Comparison of ENCODE assay signal across 10 cellular contexts in the genomic region with DNA sequence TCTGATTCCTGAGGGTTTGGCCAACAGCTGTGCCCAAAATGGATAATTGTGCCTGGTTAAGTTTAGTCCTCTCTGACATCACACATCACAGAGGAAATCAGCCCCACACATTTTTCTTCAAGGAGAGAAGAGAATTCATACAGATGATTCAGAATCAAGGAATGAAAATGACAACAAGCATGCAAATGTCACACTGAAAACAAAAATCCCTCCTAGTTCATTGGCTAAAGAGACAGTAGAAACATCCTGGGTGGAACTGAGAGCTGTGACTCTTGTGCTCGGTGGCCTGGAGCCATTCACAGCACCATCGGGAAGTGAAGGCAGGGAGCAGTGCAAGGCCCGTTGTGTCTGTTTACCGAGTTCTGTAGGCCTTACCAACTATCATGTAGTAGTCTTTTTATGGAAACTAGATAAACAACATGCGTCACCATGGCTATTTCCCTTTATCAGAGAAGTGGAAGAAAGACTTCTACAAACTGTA.
A peak's percentile ranks its signal among the peaks of the same experiment; 100 is the strongest.
DNase-seq lines count a peak whose midpoint lies in the region; ATAC-seq and TF ChIP-seq lines count a peak whose summit lies in the region.
"Had no signal": no experiment of that assay in that cellular context is flagged by ENCODE, and none has a peak within 500 bp of the region (broad histone marks: within the 10 kb centered on the region; RNA-seq: fewer than 3 reads in every experiment).

No MANE protein-coding gene starts in this region.

- no peaks in the 10 kb centered on the region for H3K36me3 ChIP-seq in spleen

- H3K27me3 ChIP-seq in spleen (replicated peaks in 1 of 7): no peaks in the 10 kb centered on the region

- no peaks in the 10 kb centered on the region for H3K27me3 Mint-ChIP-seq in osteocyte (ENCODE audit: unreplicated experiment)

- no peak overlapping the region for H3K27ac ChIP-seq in spleen

- 72 to 85% (median 82%) methylated on average over 5 of the region's 5 CpGs for WGBS in spleen, 5 donors

- ATAC-seq in GM18520 (IDR thresholded peaks at IDR 0.05; ENCODE audit: unreplicated experiment): no peak
- ATAC-seq: activated CD8-positive, alpha-beta T cell treated with anti-CD3 and anti-CD28 coated beads, Interleukin-2, amount 10 ng/mL, durations not matched to agents 7 days and 5 days had no signal

- H3K4me3 ChIP-seq in fibroblast of pulmonary artery (replicated peaks; ENCODE audit: low read depth, low read length): no peak overlapping the region
- H3K4me3 ChIP-seq in spleen: no peak overlapping the region

- intact Hi-C loops in spleen (cut with DNase I; ENCODE audit: low total_unique reads): no loop called here

- H3K4me1 ChIP-seq in spleen: no peaks in the 10 kb centered on the region

- TF ChIP-seq CTCF in fibroblast of pulmonary artery (IDR thresholded peaks at IDR 0.05; ENCODE audit: low read length, missing control alignments) (no peak), osteocyte (IDR thresholded peaks at IDR 0.05) (no peak), spleen (IDR thresholded peaks at IDR 0.05 in 8 of 11, conservative IDR thresholded peaks at IDR 0.05 in 3 of 11) (no peak)

- H3K9me3 ChIP-seq in spleen: peaks cover 0 to 5% (median 0%) of the 10 kb centered on the region in 8 donors

- DNase-seq in DMS53 (lab: John Stamatoyannopoulos, UW): peak; percentile 83
- DNase-seq in SK-MEL-5 (ENCODE audit: low read depth, low spot score): peak; percentile 44
- peak; percentile 86 for DNase-seq in fibroblast of pulmonary artery (ENCODE audit: low read depth)
- DNase-seq in osteocyte (ENCODE audit: extremely low spot score, unreplicated experiment): no peak
- DNase-seq in HPDE6-E6E7 (ENCODE audit: extremely low spot score): no peak
- DNase-seq in NCI-H774 (lab: John Stamatoyannopoulos, UW): no peak
- no peak for DNase-seq in spleen
- DNase-seq: activated CD8-positive, alpha-beta T cell treated with anti-CD3 and anti-CD28 coated beads, Interleukin-2, amount 10 ng/mL, durations not matched to agents 7 days and 5 days; central memory CD4-positive, alpha-beta T cell had no signal

- peaks cover 14% of the 10 kb centered on the region for H3K4me1 Mint-ChIP-seq in osteocyte (ENCODE audit: unreplicated experiment)

- no peak for TF ChIP-seq POLR2A in spleen (IDR thresholded peaks at IDR 0.05)

- H3K9me3 Mint-ChIP-seq in osteocyte (ENCODE audit: unreplicated experiment): peaks cover 5% of the 10 kb centered on the region

- H3K27ac Mint-ChIP-seq in osteocyte (ENCODE audit: unreplicated experiment): peak overlapping the region; percentile 86
- H3K27ac Mint-ChIP-seq: activated CD8-positive, alpha-beta T cell treated with anti-CD3 and anti-CD28 coated beads, Interleukin-2, amount 10 ng/mL, durations not matched to agents 7 days and 5 days had no signal

- H3K4me3 Mint-ChIP-seq in osteocyte (ENCODE audit: unreplicated experiment): peak overlapping the region; percentile 22
- H3K4me3 Mint-ChIP-seq: activated CD8-positive, alpha-beta T cell treated with anti-CD3 and anti-CD28 coated beads, Interleukin-2, amount 10 ng/mL, durations not matched to agents 7 days and 5 days had no signal

- H3K36me3 Mint-ChIP-seq in osteocyte (ENCODE audit: unreplicated experiment): no peaks in the 10 kb centered on the region

- in situ Hi-C loops in SK-MEL-5 (cut with HindIII; ENCODE audit: low pct_unique_long_range_greater_than_20kb, low sequenced_read_pairs): no loop called here

Comparison
In these comparisons a context has a peak if more than half of its experiments do, and no peak if none do; other contexts are left out.
1. DNase-seq: peak in DMS53 (single experiment), SK-MEL-5 (single experiment) and fibroblast of pulmonary artery (single experiment); none in osteocyte (single experiment), HPDE6-E6E7 (single experiment), NCI-H774 (single experiment) and spleen (single experiment).